17 cellular contexts compared by ENCODE assay signal in genomic region chr10:132270256-132270655, GRCh38. TPM values are rescaled to one million over a fixed set of nuclear protein-coding genes. Genes with fewer than 3 reads are reported as not detected.
DNase-seq lines count a peak whose midpoint lies in the region; ATAC-seq and TF ChIP-seq lines count a peak whose summit lies in the region.
"Had no signal": no experiment of that assay in that cellular context is flagged by ENCODE, and none has a peak within 500 bp of the region (broad histone marks: within the 10 kb centered on the region; RNA-seq: fewer than 3 reads in every experiment).

No MANE protein-coding gene starts in this region.

- H3K4me3 ChIP-seq in right cardiac atrium (ENCODE audit: low read length) = no peak overlapping the region
- H3K4me3 ChIP-seq in neural cell (ENCODE audit: low read length) = no peak overlapping the region
- no peak overlapping the region for H3K4me3 ChIP-seq in aorta (ENCODE audit: low read length in 2 of 2)
- H3K4me3 ChIP-seq: A549, GM23338 had no signal

- H3F3A ChIP-seq in neural cell (ENCODE audit: insufficient read depth, low read length, poor library complexity, severe bottlenecking) = no peaks in the 10 kb centered on the region

- H4K5ac ChIP-seq in H9 (ENCODE audit: insufficient read length, low read depth, low read length) = no peak overlapping the region

- DNase-seq in right cardiac atrium (peak in 2 of 3 donors; percentile 32 to 40), cardiac septum (ENCODE audit: low spot score) (no peak), chondrocyte (ENCODE audit: low spot score) (peak; percentile 82), aorta (peak; percentile 38 to 56), H9 (no peak)
- DNase-seq: COR-L47, DMS153, DMS79 treated with DMSO at 0.1 percent for 48 hours, EL, H7 had no signal

- H3K4me2 ChIP-seq in neural cell (ENCODE audit: low read length) (no peak overlapping the region), H9 (ENCODE audit: insufficient read depth, insufficient read length, low read length) (no peak overlapping the region)
- H3K4me2 ChIP-seq: A549, GM23338 had no signal

- H3K36me3 ChIP-seq in neural cell (ENCODE audit: insufficient read depth, low read length) (no peaks in the 10 kb centered on the region), aorta (ENCODE audit: control insufficient read depth in 1 of 2, insufficient read depth in 2 of 2, low read length in 1 of 2) (no peaks in the 10 kb centered on the region)

- H2BK20ac ChIP-seq in H9 (ENCODE audit: low read depth, low read length, poor library complexity, severe bottlenecking) = no peak overlapping the region

- no peaks in the 10 kb centered on the region for H3K9me2 ChIP-seq in neural cell (ENCODE audit: insufficient read depth, low read length)

- H3K79me1 ChIP-seq in H9 (ENCODE audit: insufficient read depth, low read depth, low read length, poor library complexity, severe bottlenecking) = no peaks in the 10 kb centered on the region

- no peak for TF ChIP-seq RAD21 in neural cell (conservative IDR thresholded peaks at IDR 0.05)

- H3K36me3 Mint-ChIP-seq in chondrocyte (ENCODE audit: low read depth) (peaks cover 4% of the 10 kb centered on the region), H9 (ENCODE audit: insufficient read depth in 1 of 3, low read depth in 3 of 3) (peaks cover 0 to 10% (median 0%) of the 10 kb centered on the region in 3 experiments; a peak in 3 of 7 replicates)
- H3K36me3 Mint-ChIP-seq: CD8-positive, alpha-beta T cell had no signal

- no peaks in the 10 kb centered on the region for H3K4me1 ChIP-seq in right cardiac atrium (ENCODE audit: control insufficient read depth, insufficient read depth, low read length)
- no peaks in the 10 kb centered on the region for H3K4me1 ChIP-seq in aorta (ENCODE audit: control insufficient read depth in 1 of 2, insufficient read depth in 2 of 2, low read length in 2 of 2)
- no peaks in the 10 kb centered on the region for H3K4me1 ChIP-seq in H9 (ENCODE audit: insufficient read depth, low read length)

- no peak overlapping the region for H3K56ac ChIP-seq in H9 (ENCODE audit: insufficient read length, low read depth, low read length)

- H3K27me3 Mint-ChIP-seq in chondrocyte (ENCODE audit: low read depth) (peaks cover 1% of the 10 kb centered on the region), H9 (ENCODE audit: low read depth) (no peaks in the 10 kb centered on the region; the same call in 1 of the 2 replicates)

- H3K27ac Mint-ChIP-seq in chondrocyte (ENCODE audit: unreplicated experiment) = no peak overlapping the region
- H3K27ac Mint-ChIP-seq in H9 = no peak overlapping the region; a peak in 1 of 7 replicates
- H3K27ac Mint-ChIP-seq: CD14-positive monocyte; CD8-positive, alpha-beta T cell; GM23338 had no signal

- intact Hi-C loops in right cardiac atrium (cut with DNase I) (no loop called here), cardiac septum (cut with DNase I) (no loop called here), aorta (cut with DNase I) (no loop called here)

- no peak overlapping the region for H2BK120ac ChIP-seq in H9 (ENCODE audit: low read depth, low read length, poor library complexity, severe bottlenecking)

- H3K9me3 ChIP-seq in right cardiac atrium (ENCODE audit: control insufficient read depth, low read length) = no peaks in the 10 kb centered on the region
- H3K9me3 ChIP-seq in neural cell (ENCODE audit: low read length) = no peaks in the 10 kb centered on the region
- no peaks in the 10 kb centered on the region for H3K9me3 ChIP-seq in aorta (ENCODE audit: control insufficient read depth, low read length)
- H3K9me3 ChIP-seq in H9 (ENCODE audit: control insufficient read depth, low read depth, low read length) = no peaks in the 10 kb centered on the region
- H3K9me3 ChIP-seq: A549 had no signal

- no peak overlapping the region; the same call in 1 of the 2 replicates for H3K14ac ChIP-seq in H9 (ENCODE audit: insufficient read depth, low read length)

- H3K27me3 ChIP-seq in right cardiac atrium (ENCODE audit: control insufficient read depth, insufficient read depth) = no peaks in the 10 kb centered on the region
- H3K27me3 ChIP-seq in neural cell (ENCODE audit: insufficient read depth, low read depth, low read length) = no peaks in the 10 kb centered on the region
- H3K27me3 ChIP-seq in aorta (ENCODE audit: control insufficient read depth in 1 of 2, insufficient read depth in 2 of 2, low read length in 1 of 2) = no peaks in the 10 kb centered on the region
- no peaks in the 10 kb centered on the region for H3K27me3 ChIP-seq in H9 (ENCODE audit: insufficient read depth, low read length)

- no peak overlapping the region for H3K18ac ChIP-seq in H9 (ENCODE audit: insufficient read length, low read depth, low read length)

- 95% methylated on average over 11 of the region's 11 CpGs for WGBS in right cardiac atrium
- 83 to 91% methylated on average over 11 of the region's 11 CpGs for WGBS in aorta, 2 donors
- WGBS in H9 (ENCODE audit: extremely low coverage, insufficient read length, low lambda C conversion rate) = no CpG with 5 or more reads among the region's 11 CpGs

- no peaks in the 10 kb centered on the region for H3K23me2 ChIP-seq in H9 (ENCODE audit: insufficient read length, low read depth, low read length, poor library complexity, severe bottlenecking)

- no peak for TF ChIP-seq CTCF in chondrocyte (IDR thresholded peaks at IDR 0.05)
- no peak for TF ChIP-seq CTCF in neural cell (IDR thresholded peaks at IDR 0.05; ENCODE audit: poor library complexity, severe bottlenecking)
- TF ChIP-seq CTCF in H9 (conservative IDR thresholded peaks at IDR 0.05) = no peak

- H4K91ac ChIP-seq in H9 (ENCODE audit: insufficient read length, low read depth, low read length) = no peak overlapping the region

- H2BK5ac ChIP-seq in H9 (ENCODE audit: insufficient read length, low read length) = no peak overlapping the region

- H3K23ac ChIP-seq in H9 (ENCODE audit: insufficient read length, low read depth, low read length) = no peak overlapping the region

- no peak overlapping the region for H3T11ph ChIP-seq in H9 (ENCODE audit: low read length)

- H4K8ac ChIP-seq in H9 (replicated peaks; ENCODE audit: insufficient read length, low read depth, low read length) = no peak overlapping the region

- no peak overlapping the region for H2BK12ac ChIP-seq in H9 (ENCODE audit: insufficient read length, low read depth, low read length)

- H2AK5ac ChIP-seq in H9 (ENCODE audit: insufficient read length, low read length) = no peak overlapping the region

- H2BK15ac ChIP-seq in H9 (ENCODE audit: low read depth, low read length) = no peak overlapping the region

- no peak for ATAC-seq in right cardiac atrium
- ATAC-seq in aorta (ENCODE audit: low FRiP score) = no peak
- ATAC-seq in HG03139 (IDR thresholded peaks at IDR 0.05; ENCODE audit: unreplicated experiment) = no peak
- ATAC-seq: CD8-positive, alpha-beta T cell had no signal

- H3K4me1 Mint-ChIP-seq in chondrocyte (ENCODE audit: low read depth) (peaks cover 18% of the 10 kb centered on the region), H9 (peaks cover 0 to 6% of the 10 kb centered on the region in 2 experiments; a peak in 3 of 4 replicates)
- H3K4me1 Mint-ChIP-seq: CD14-positive monocyte had no signal

- H3K4me3 Mint-ChIP-seq in chondrocyte (ENCODE audit: unreplicated experiment) (no peak overlapping the region), H9 (no peak overlapping the region)
- H3K4me3 Mint-ChIP-seq: CD14-positive monocyte; CD8-positive, alpha-beta T cell; GM23338 had no signal

- H3K4ac ChIP-seq in H9 (ENCODE audit: low read depth, low read length) = no peak overlapping the region

- H3K9me3 Mint-ChIP-seq in chondrocyte (ENCODE audit: low read depth) (no peaks in the 10 kb centered on the region), H9 (peaks cover 11 to 12% of the 10 kb centered on the region in 2 experiments)
- H3K9me3 Mint-ChIP-seq: CD8-positive, alpha-beta T cell had no signal

- no peaks in the 10 kb centered on the region for H3K79me2 ChIP-seq in neural cell (replicated peaks; ENCODE audit: insufficient read depth, low read length)
- no peaks in the 10 kb centered on the region for H3K79me2 ChIP-seq in H9 (ENCODE audit: insufficient read depth, low read length)

- no peak overlapping the region for H2AFZ ChIP-seq in neural cell (ENCODE audit: low read depth, low read length)
- H2AFZ ChIP-seq in H9 (ENCODE audit: low read length) = no peak overlapping the region
- H2AFZ ChIP-seq: GM23338 had no signal

- TF ChIP-seq EP300 in neural cell (conservative IDR thresholded peaks at IDR 0.05; ENCODE audit: poor library complexity, severe bottlenecking) = no peak

- H4K20me1 ChIP-seq in neural cell (ENCODE audit: insufficient read depth) (no peaks in the 10 kb centered on the region), H9 (ENCODE audit: control insufficient read depth, insufficient read depth, insufficient read length) (peaks cover 3% of the 10 kb centered on the region)

- H3K27ac ChIP-seq in right cardiac atrium (ENCODE audit: low read length) = no peak overlapping the region
- H3K27ac ChIP-seq in neural cell (ENCODE audit: low read length) = peak overlapping the region; percentile 34
- H3K27ac ChIP-seq in aorta (ENCODE audit: low read depth in 1 of 2, low read length in 2 of 2) = no peak overlapping the region
- no peak overlapping the region for H3K27ac ChIP-seq in H9 (ENCODE audit: insufficient read length, low read depth, low read length)
- H3K27ac ChIP-seq: A549, HL-60 had no signal

- H3K9ac ChIP-seq in neural cell (ENCODE audit: low read length) (peak overlapping the region; percentile 35), H9 (ENCODE audit: extremely low read depth, insufficient read length, low read length) (no peak overlapping the region)

TF ChIP-seq in neural cell, 6 proteins besides CTCF, POLR2A, EP300 and RAD21 (continues in another document):
- TF ChIP-seq MXI1 (conservative IDR thresholded peaks at IDR 0.05; ENCODE audit: poor library complexity, severe bottlenecking) = no peak
- no peak for TF ChIP-seq POLR2AphosphoS5 (IDR thresholded peaks at IDR 0.05)
- no peak for TF ChIP-seq TAF1 (IDR thresholded peaks at IDR 0.05; ENCODE audit: low read depth)

RNA-seq across cellular contexts. Expression of gene STK32C, which starts 37.5 kb away (rescaled TPM):
- total RNA-seq in right cardiac atrium (1 to 10 TPM; 5.7 to 7.3 (median 6.7) TPM), cardiac septum (5.9 TPM), chondrocyte (15.8 to 17.9 TPM (median 17.2 TPM) in 3 replicates), aorta (10 to 100 TPM in 1 of 2 donors, 1 to 10 TPM in 1; 7.1 to 12.2 TPM), H9 (2021) (11.3 and 13.1 TPM in 2 replicates)
- polyA plus RNA-seq in right cardiac atrium (6.9 TPM), neural cell (23.2 and 36.2 TPM in 2 replicates), aorta (10 to 100 TPM in 1 of 2 donors, 1 to 10 TPM in 1; 4.9 to 12.4 TPM)
- 14.1 and 15.3 TPM in 2 replicates for polyA minus RNA-seq in neural cell

Comparison
In these comparisons a context has a peak if more than half of its experiments do, and no peak if none do; other contexts are left out.
1. DNase-seq: peak in right cardiac atrium (2 of 3), chondrocyte (single experiment) and aorta (2 of 2); none in cardiac septum (single experiment) and H9 (single experiment).